ENCODE assay signal across 8 cellular contexts in genomic region chr4:77852892-77853495, GRCh38. TPM values are rescaled to one million over a fixed set of nuclear protein-coding genes. Genes with fewer than 3 reads are reported as not detected.
DNase-seq lines count a peak whose midpoint lies in the region; ATAC-seq lines count a peak whose summit lies in the region.

No MANE protein-coding gene starts in this region.

- peak; percentile 92 for ATAC-seq in HG03520 (IDR thresholded peaks at IDR 0.05; ENCODE audit: unreplicated experiment)
- peak; percentile 88 to 89 for ATAC-seq in naive thymus-derived CD8-positive, alpha-beta T cell

- no peaks in the 10 kb centered on the region for H3K9me3 Mint-ChIP-seq in naive thymus-derived CD8-positive, alpha-beta T cell

- H3K27ac Mint-ChIP-seq in naive thymus-derived CD8-positive, alpha-beta T cell: peak overlapping the region; percentile 95 to 100 (median 98)

- peak overlapping the region; percentile 61 to 91 (median 82) for H3K4me3 Mint-ChIP-seq in naive thymus-derived CD8-positive, alpha-beta T cell

- H3K27me3 Mint-ChIP-seq in naive thymus-derived CD8-positive, alpha-beta T cell: no peaks in the 10 kb centered on the region

- H3K4me1 Mint-ChIP-seq in naive thymus-derived CD8-positive, alpha-beta T cell: peaks cover 36 to 70% (median 57%) of the 10 kb centered on the region in 4 donors

- DNase-seq in SKM-1 treated with dmso at 0.1 percent for 144 hours (lab: John Stamatoyannopoulos, UW; ENCODE audit: unreplicated experiment) (peak; percentile 8), SKM-1 (lab: John Stamatoyannopoulos, UW; ENCODE audit: unreplicated experiment) (no peak), cortex of kidney (lab: John Stamatoyannopoulos, UW) (no peak), NCI-H1436 treated with DMSO at 0.1 percent for 48 hours (lab: John Stamatoyannopoulos, UW) (no peak), NCI-H2081 treated with DMSO at 0.1 percent for 48 hours (lab: John Stamatoyannopoulos, UW) (no peak)
- DNase-seq in activated CD8-positive, alpha-beta memory T cell treated with anti-CD3 and anti-CD28 coated beads for 48 hours (ENCODE audit: low read depth in 2 of 3, low spot score in 2 of 3): peak in 2 of 3 experiments; percentile 26 to 28
- peak; percentile 33 to 82 (median 71) for DNase-seq in naive thymus-derived CD8-positive, alpha-beta T cell

- no peaks in the 10 kb centered on the region for H3K36me3 Mint-ChIP-seq in naive thymus-derived CD8-positive, alpha-beta T cell

- POLR2A ChIA-PET in naive thymus-derived CD8-positive, alpha-beta T cell (lab: Charles Lee): interaction anchor here (0.6 to 19.7 kb wide), 8 partner anchors 9 to 778 kb away, joined by 3 to 876 read pairs (median 4); partner anchors contain the start of genes CNOT6L and MRPL1

RNA-seq across cellular contexts. Expression of gene MRPL1, which starts 9.6 kb away (rescaled TPM):
- total RNA-seq in naive thymus-derived CD8-positive, alpha-beta T cell: 10 to 100 TPM; 27.0 to 28.7 TPM
- 10 to 100 TPM; 35.6 to 37.9 (median 37.1) TPM for polyA plus RNA-seq in naive thymus-derived CD8-positive, alpha-beta T cell

RNA-seq across cellular contexts. Expression of gene CNOT6L, which starts 33.8 kb away (rescaled TPM):
- total RNA-seq in naive thymus-derived CD8-positive, alpha-beta T cell: 100 to 1,000 TPM; 227 to 231 TPM
- 10 to 100 TPM; 58.3 to 61.5 (median 60.2) TPM for polyA plus RNA-seq in naive thymus-derived CD8-positive, alpha-beta T cell

Comparison
In these comparisons a context has a peak if more than half of its experiments do, and no peak if none do; other contexts are left out.
1. DNase-seq: peak in SKM-1 treated with dmso at 0.1 percent for 144 hours (single experiment), activated CD8-positive, alpha-beta memory T cell treated with anti-CD3 and anti-CD28 coated beads for 48 hours (2 of 3) and naive thymus-derived CD8-positive, alpha-beta T cell (10 of 10); none in SKM-1 (single experiment), cortex of kidney (single experiment), NCI-H1436 treated with DMSO at 0.1 percent for 48 hours (single experiment) and NCI-H2081 treated with DMSO at 0.1 percent for 48 hours (single experiment).